In the genomic region with DNA sequence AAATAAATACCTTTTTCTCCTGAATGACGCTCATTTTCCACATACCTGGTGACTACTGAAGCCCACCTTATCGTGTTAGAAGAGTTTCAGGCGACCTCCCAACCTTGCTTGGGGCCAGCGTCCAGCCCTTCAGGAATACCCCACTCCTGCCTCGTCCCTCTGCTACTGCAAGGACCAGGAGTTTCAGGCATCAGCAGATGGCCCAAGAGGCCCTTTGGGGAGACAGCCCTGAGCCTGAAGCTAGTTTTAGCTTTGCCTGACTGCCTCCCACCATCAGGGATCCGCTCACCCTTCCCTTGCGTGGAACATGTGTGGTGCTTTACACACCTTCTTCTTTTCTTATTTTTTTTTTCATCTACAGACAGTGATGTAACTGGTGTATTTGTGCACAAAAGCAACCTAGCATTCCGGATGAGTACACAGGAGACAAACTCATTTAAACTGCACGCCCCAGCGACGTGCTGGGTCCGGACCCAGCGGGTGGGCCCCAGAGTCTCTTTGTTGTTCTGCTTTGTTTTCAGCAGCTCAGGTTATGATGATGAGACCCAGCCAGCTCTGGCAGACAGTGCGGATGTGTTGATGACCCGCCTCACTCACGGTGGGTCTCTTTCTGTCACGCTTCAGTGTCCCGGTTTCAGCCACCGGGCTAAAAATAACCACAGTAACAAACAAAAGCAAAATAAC, we compare ENCODE assay signal across 11 cellular contexts.
A peak's percentile ranks its signal among the peaks of the same experiment; 100 is the strongest.
DNase-seq lines count a peak whose midpoint lies in the region; ATAC-seq and TF ChIP-seq lines count a peak whose summit lies in the region.
"Had no signal": no experiment of that assay in that cellular context is flagged by ENCODE, and none has a peak within 500 bp of the region (broad histone marks: within the 10 kb centered on the region; RNA-seq: fewer than 3 reads in every experiment).

No MANE protein-coding gene starts in this region.

- H3K27me3 Mint-ChIP-seq in activated B cell treated with CpG ODN at 0.5 μM for 24 hours (peaks cover 2% of the 10 kb centered on the region), type B pancreatic cell (peaks cover 17% of the 10 kb centered on the region)
- H3K27me3 Mint-ChIP-seq in naive thymus-derived CD8-positive, alpha-beta T cell: peaks cover 3 to 34% (median 14%) of the 10 kb centered on the region in 5 donors

- H3K4me1 Mint-ChIP-seq in activated B cell treated with CpG ODN at 0.5 μM for 24 hours (peaks cover 6% of the 10 kb centered on the region), type B pancreatic cell (ENCODE audit: unreplicated experiment) (peaks cover 11% of the 10 kb centered on the region)
- H3K4me1 Mint-ChIP-seq in naive thymus-derived CD8-positive, alpha-beta T cell: peaks cover 0 to 3% (median 0%) of the 10 kb centered on the region in 4 donors

- POLR2A ChIA-PET in activated B cell treated with CpG ODN at 0.5 μM for 24 hours (lab: Charles Lee): no interaction called here
- POLR2A ChIA-PET in naive thymus-derived CD8-positive, alpha-beta T cell (lab: Charles Lee): no interaction called here

- no peak for TF ChIP-seq CTCF in activated B cell treated with CpG ODN at 0.5 μM for 24 hours (IDR thresholded peaks at IDR 0.05)
- TF ChIP-seq CTCF in type B pancreatic cell (conservative IDR thresholded peaks at IDR 0.05): no peak

- H3K36me3 Mint-ChIP-seq in activated B cell treated with CpG ODN at 0.5 μM for 24 hours (ENCODE audit: low read depth) (no peaks in the 10 kb centered on the region), type B pancreatic cell (no peaks in the 10 kb centered on the region)
- H3K36me3 Mint-ChIP-seq in naive thymus-derived CD8-positive, alpha-beta T cell: peaks cover 0 to 6% (median 2%) of the 10 kb centered on the region in 3 donors

- H3K9me3 Mint-ChIP-seq in activated B cell treated with CpG ODN at 0.5 μM for 24 hours (peaks cover 6% of the 10 kb centered on the region), type B pancreatic cell (peaks cover 12% of the 10 kb centered on the region)
- H3K9me3 Mint-ChIP-seq in naive thymus-derived CD8-positive, alpha-beta T cell: peaks cover 0 to 10% (median 6%) of the 10 kb centered on the region in 9 donors

- peak overlapping the region; percentile 21 for H3K4me3 Mint-ChIP-seq in activated B cell treated with CpG ODN at 0.5 μM for 24 hours
- no peak overlapping the region for H3K4me3 Mint-ChIP-seq in type B pancreatic cell
- no peak overlapping the region for H3K4me3 Mint-ChIP-seq in naive thymus-derived CD8-positive, alpha-beta T cell

- DNase-seq in NCI-H748 (lab: John Stamatoyannopoulos, UW; ENCODE audit: unreplicated experiment) (peak; percentile 54), NCI-H748 treated with DMSO at 0.1 percent for 48 hours (lab: John Stamatoyannopoulos, UW) (no peak), activated B cell treated with CpG ODN at 0.5 μM for 24 hours (no peak), type B pancreatic cell (ENCODE audit: extremely low spot score, unreplicated experiment) (peak; percentile 40), NCI-H446 treated with DMSO at 0.1 percent for 48 hours (lab: John Stamatoyannopoulos, UW) (no peak)
- no peak for DNase-seq in naive thymus-derived CD8-positive, alpha-beta T cell
- no peak for DNase-seq in effector CD4-positive, alpha-beta T cell
- DNase-seq: activated naive CD4-positive, alpha-beta T cell treated with anti-CD3 and anti-CD28 coated beads, Interleukin-2, amount 50 U/mL, for 16 hours had no signal

- intact Hi-C loops in activated B cell treated with CpG ODN at 0.5 μM for 24 hours (cut with micrococcal nuclease): loop anchor here (5.0 kb wide), 1 partner anchor 497 kb away; a partner anchor contains a TSS

- ATAC-seq in HG03175 (IDR thresholded peaks at IDR 0.05; ENCODE audit: unreplicated experiment): peak; percentile 80
- peak; percentile 57 for ATAC-seq in activated B cell treated with CpG ODN at 0.5 μM for 24 hours (ENCODE audit: low read depth)
- ATAC-seq in naive thymus-derived CD8-positive, alpha-beta T cell: no peak
- ATAC-seq: HCT116, sciatic nerve had no signal

- H3K27ac Mint-ChIP-seq in activated B cell treated with CpG ODN at 0.5 μM for 24 hours (peak overlapping the region; percentile 71), type B pancreatic cell (no peak overlapping the region)
- H3K27ac Mint-ChIP-seq in naive thymus-derived CD8-positive, alpha-beta T cell: peak overlapping the region in 1 of 10 donors; percentile 58

- CTCF ChIA-PET in activated B cell treated with CpG ODN at 0.5 μM for 24 hours (lab: Charles Lee): interaction anchor here (1.0 kb wide), 1 partner anchor 12 kb away, joined by 3 read pairs; no protein-coding TSS in a partner anchor

Comparison
In these comparisons a context has a peak if more than half of its experiments do, and no peak if none do; other contexts are left out.
1. DNase-seq: peak in NCI-H748 (single experiment) and type B pancreatic cell (single experiment); none in NCI-H748 treated with DMSO at 0.1 percent for 48 hours (single experiment), activated B cell treated with CpG ODN at 0.5 μM for 24 hours (single experiment), naive thymus-derived CD8-positive, alpha-beta T cell (0 of 10), effector CD4-positive, alpha-beta T cell (single experiment) and NCI-H446 treated with DMSO at 0.1 percent for 48 hours (single experiment).
2. ATAC-seq: peak in HG03175 (single experiment) and activated B cell treated with CpG ODN at 0.5 μM for 24 hours (single experiment); none in naive thymus-derived CD8-positive, alpha-beta T cell (0 of 2).